ENCODE assay signal across 8 cellular contexts in genomic region chr9:2023532-2023931, GRCh38. TPM values are rescaled to one million over a fixed set of nuclear protein-coding genes. Genes with fewer than 3 reads are reported as not detected.
DNase-seq lines count a peak whose midpoint lies in the region; ATAC-seq and TF ChIP-seq lines count a peak whose summit lies in the region.
"Had no signal": no experiment of that assay in that cellular context is flagged by ENCODE, and none has a peak within 500 bp of the region (broad histone marks: within the 10 kb centered on the region; RNA-seq: fewer than 3 reads in every experiment).

No MANE protein-coding gene starts in this region.

- H3K9me3 Mint-ChIP-seq in activated naive CD8-positive, alpha-beta T cell treated with anti-CD3 and anti-CD28 coated beads, Interleukin-2, amount 10 ng/mL, durations not matched to agents 7 days and 5 days = no peaks in the 10 kb centered on the region
- no peaks in the 10 kb centered on the region for H3K9me3 Mint-ChIP-seq in Calu3 (ENCODE audit: low read depth, unreplicated experiment)

- peak; percentile 82 for ATAC-seq in GM18907 (IDR thresholded peaks at IDR 0.05; ENCODE audit: unreplicated experiment)
- peak; percentile 27 for ATAC-seq in HG02885 (IDR thresholded peaks at IDR 0.05; ENCODE audit: poor library complexity, unreplicated experiment)
- peak; percentile 10 for ATAC-seq in activated naive CD8-positive, alpha-beta T cell treated with anti-CD3 and anti-CD28 coated beads, Interleukin-2, amount 10 ng/mL, durations not matched to agents 7 days and 5 days (ENCODE audit: low read depth)
- no peak for ATAC-seq in gastrocnemius medialis
- ATAC-seq: HepG2 had no signal

- H3K4me3 Mint-ChIP-seq in activated naive CD8-positive, alpha-beta T cell treated with anti-CD3 and anti-CD28 coated beads, Interleukin-2, amount 10 ng/mL, durations not matched to agents 7 days and 5 days = peak overlapping the region; percentile 81
- H3K4me3 Mint-ChIP-seq in Calu3 (ENCODE audit: low read depth, unreplicated experiment) = no peak overlapping the region

- POLR2A ChIA-PET in activated naive CD8-positive, alpha-beta T cell treated with anti-CD3 and anti-CD28 coated beads, Interleukin-2, amount 10 ng/mL, durations not matched to agents 7 days and 5 days (lab: Charles Lee) = interaction anchor here (1.0 to 2.6 kb wide), 2 partner anchors 9 to 30 kb away, joined by 3 to 9 read pairs; partner anchors contain the start of gene SMARCA2

- no peak for DNase-seq in activated naive CD8-positive, alpha-beta T cell treated with anti-CD3 and anti-CD28 coated beads, Interleukin-2, amount 10 ng/mL, durations not matched to agents 7 days and 5 days
- DNase-seq in gastrocnemius medialis = no peak
- no peak for DNase-seq in NOMO-1 (lab: John Stamatoyannopoulos, UW; ENCODE audit: unreplicated experiment in 2 of 2)
- no peak for DNase-seq in NCI-H82 (lab: John Stamatoyannopoulos, UW)
- no peak for DNase-seq in Calu3

- H3K36me3 Mint-ChIP-seq in activated naive CD8-positive, alpha-beta T cell treated with anti-CD3 and anti-CD28 coated beads, Interleukin-2, amount 10 ng/mL, durations not matched to agents 7 days and 5 days = peaks cover 27% of the 10 kb centered on the region
- peaks cover under 1% of the 10 kb centered on the region for H3K36me3 Mint-ChIP-seq in Calu3 (ENCODE audit: insufficient read depth, unreplicated experiment)

- peak overlapping the region; percentile 4 to 97 (median 39) for H3K27ac ChIP-seq in gastrocnemius medialis

- in situ Hi-C loops in gastrocnemius medialis (cut with MboI; ENCODE audit: low sequenced_read_pairs in 4 of 4) = no loop called here

- intact Hi-C loops in gastrocnemius medialis (cut with DNase I; ENCODE audit: low total_unique reads) = no loop called here
- intact Hi-C loops in Calu3 (cut with micrococcal nuclease; ENCODE audit: unreplicated experiment) = no loop called here

- no peaks in the 10 kb centered on the region for H3K27me3 Mint-ChIP-seq in activated naive CD8-positive, alpha-beta T cell treated with anti-CD3 and anti-CD28 coated beads, Interleukin-2, amount 10 ng/mL, durations not matched to agents 7 days and 5 days
- H3K27me3 Mint-ChIP-seq in Calu3 (ENCODE audit: unreplicated experiment) = no peaks in the 10 kb centered on the region

- TF ChIP-seq POLR2A in gastrocnemius medialis (IDR thresholded peaks at IDR 0.05) = no peak

- no peak overlapping the region for H3K4me3 ChIP-seq in gastrocnemius medialis

- H3K4me1 Mint-ChIP-seq in activated naive CD8-positive, alpha-beta T cell treated with anti-CD3 and anti-CD28 coated beads, Interleukin-2, amount 10 ng/mL, durations not matched to agents 7 days and 5 days = peaks cover 80% of the 10 kb centered on the region
- no peaks in the 10 kb centered on the region for H3K4me1 Mint-ChIP-seq in Calu3 (ENCODE audit: low read depth, unreplicated experiment)

- H3K4me1 ChIP-seq in gastrocnemius medialis = peaks cover 96 to 97% of the 10 kb centered on the region in 2 donors

- no peaks in the 10 kb centered on the region for H3K27me3 ChIP-seq in gastrocnemius medialis

- CTCF ChIA-PET in Calu3 (lab: Charles Lee) = no interaction called here

- BruUV-seq in Calu3 (replicated peaks; lab: Mats Ljungman, UMichigan) = no TSS peak

- H3K36me3 ChIP-seq in gastrocnemius medialis = no peaks in the 10 kb centered on the region

- H3K27ac Mint-ChIP-seq in activated naive CD8-positive, alpha-beta T cell treated with anti-CD3 and anti-CD28 coated beads, Interleukin-2, amount 10 ng/mL, durations not matched to agents 7 days and 5 days = peak overlapping the region; percentile 85
- H3K27ac Mint-ChIP-seq in Calu3 (ENCODE audit: unreplicated experiment) = no peak overlapping the region

- no peaks in the 10 kb centered on the region for H3K9me3 ChIP-seq in gastrocnemius medialis

- TF ChIP-seq CTCF in gastrocnemius medialis (IDR thresholded peaks at IDR 0.05 in 4 of 5, conservative IDR thresholded peaks at IDR 0.05 in 1 of 5) (no peak), Calu3 (IDR thresholded peaks at IDR 0.05; ENCODE audit: unreplicated experiment) (no peak)

RNA-seq across cellular contexts. Expression of gene SMARCA2, which starts 8.4 kb away (rescaled TPM):
- total RNA-seq in activated naive CD8-positive, alpha-beta T cell treated with anti-CD3 and anti-CD28 coated beads, Interleukin-2, amount 10 ng/mL, durations not matched to agents 7 days and 5 days = 100 to 1,000 TPM; 285 to 293 TPM
- 10 to 100 TPM; 54.6 to 69.7 (median 63.0) TPM for total RNA-seq in gastrocnemius medialis
- 39.3 and 47.4 TPM in 2 replicates for total RNA-seq in Calu3 (2022)

Comparison
In these comparisons a context has a peak if more than half of its experiments do, and no peak if none do; other contexts are left out.
1. ATAC-seq: peak in GM18907 (single experiment), HG02885 (single experiment) and activated naive CD8-positive, alpha-beta T cell treated with anti-CD3 and anti-CD28 coated beads, Interleukin-2, amount 10 ng/mL, durations not matched to agents 7 days and 5 days (single experiment); none in gastrocnemius medialis (0 of 2).